Comparison of ENCODE assay signal across 1 cellular context in the genomic region with DNA sequence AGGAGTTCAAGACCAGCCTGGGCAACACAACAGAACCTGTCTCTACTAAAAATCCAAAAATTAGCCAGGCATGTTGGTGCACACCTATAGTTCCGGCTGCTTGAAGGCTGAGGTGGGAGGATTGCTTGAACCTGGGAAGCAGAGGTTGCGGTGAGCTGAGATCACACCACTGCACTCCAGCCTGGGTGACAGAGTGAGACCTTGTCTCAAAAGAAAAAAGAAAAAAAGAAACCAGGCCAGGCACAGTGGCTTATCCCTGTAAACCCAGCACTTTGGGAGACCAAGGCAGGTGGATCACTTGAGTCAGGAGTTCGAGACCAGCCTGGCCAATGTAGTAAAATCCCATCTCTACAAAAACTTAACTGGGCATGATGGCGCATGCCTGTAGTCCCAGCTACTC. TPM values are rescaled to one million over a fixed set of nuclear protein-coding genes. Genes with fewer than 3 reads are reported as not detected.
"Had no signal": no experiment of that assay in that cellular context is flagged by ENCODE, and none has a peak within 500 bp of the region (broad histone marks: within the 10 kb centered on the region; RNA-seq: fewer than 3 reads in every experiment).

No MANE protein-coding gene starts in this region.

RNA-seq across cellular contexts. Expression of a gene that starts 33.9 kb away (rescaled TPM):
- total RNA-seq: osteocyte had no signal
